1 cellular context compared by ENCODE assay signal in the genomic region with DNA sequence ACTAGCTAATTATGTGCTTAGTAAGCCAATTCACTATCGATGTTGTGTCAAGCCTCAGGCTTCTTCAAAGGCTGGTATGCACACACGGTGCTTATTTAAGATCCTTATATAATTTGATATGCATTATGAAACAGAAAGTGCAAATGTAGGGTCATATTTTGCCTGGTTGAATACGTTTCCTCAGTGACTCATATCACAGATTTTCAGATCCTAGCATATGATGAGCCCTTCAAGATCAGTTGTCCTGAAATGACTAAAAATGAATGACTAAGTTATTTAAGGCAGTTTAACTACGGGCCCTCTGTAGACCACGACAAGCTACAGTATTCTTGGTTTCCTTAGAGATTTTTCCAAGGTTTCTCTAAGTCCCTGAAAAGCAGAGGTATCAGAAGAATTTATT.
A peak's percentile ranks its signal among the peaks of the same experiment; 100 is the strongest.
TF ChIP-seq lines count a peak whose summit lies in the region.

No MANE protein-coding gene starts in this region.

TF ChIP-seq in GM12878, 131 proteins besides CTCF, POLR2A, EP300 and RAD21 (continued from another document):
- TF ChIP-seq, protein P1, sequence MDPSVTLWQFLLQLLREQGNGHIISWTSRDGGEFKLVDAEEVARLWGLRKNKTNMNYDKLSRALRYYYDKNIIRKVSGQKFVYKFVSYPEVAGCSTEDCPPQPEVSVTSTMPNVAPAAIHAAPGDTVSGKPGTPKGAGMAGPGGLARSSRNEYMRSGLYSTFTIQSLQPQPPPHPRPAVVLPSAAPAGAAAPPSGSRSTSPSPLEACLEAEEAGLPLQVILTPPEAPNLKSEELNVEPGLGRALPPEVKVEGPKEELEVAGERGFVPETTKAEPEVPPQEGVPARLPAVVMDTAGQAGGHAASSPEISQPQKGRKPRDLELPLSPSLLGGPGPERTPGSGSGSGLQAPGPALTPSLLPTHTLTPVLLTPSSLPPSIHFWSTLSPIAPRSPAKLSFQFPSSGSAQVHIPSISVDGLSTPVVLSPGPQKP (IDR thresholded peaks at IDR 0.05; ENCODE audit: low read depth, low read length) = no peak
- TF ChIP-seq ETV6 (conservative IDR thresholded peaks at IDR 0.05 in 1 of 2, IDR thresholded peaks at IDR 0.05 in 1 of 2; ENCODE audit: borderline replicate concordance in 1 of 2, low read depth in 1 of 2) (peak in 1 of 2 experiments; percentile 72; a peak in 2 of 4 replicates), BCL11A (IDR thresholded peaks at IDR 0.05; ENCODE audit: low read depth, low read length) (peak; percentile 79; the same call in 1 of the 2 replicates), IKZF2 (IDR thresholded peaks at IDR 0.05) (peak; percentile 69 to 79), TBL1XR1 (IDR thresholded peaks at IDR 0.05; ENCODE audit: low read depth, low read length) (peak; percentile 67; the same call in 1 of the 2 replicates), CHD2 (IDR thresholded peaks at IDR 0.05; ENCODE audit: borderline replicate concordance, low read depth, low read length) (no peak), SMC3 (IDR thresholded peaks at IDR 0.05; ENCODE audit: borderline replicate concordance, low read length) (no peak), IRF4 (IDR thresholded peaks at IDR 0.05; ENCODE audit: low read depth, low read length) (peak; percentile 97), GABPA (IDR thresholded peaks at IDR 0.05; ENCODE audit: low read depth) (peak; percentile 60), ZNF622 (IDR thresholded peaks at IDR 0.05) (no peak)
- TF ChIP-seq, protein P2, sequence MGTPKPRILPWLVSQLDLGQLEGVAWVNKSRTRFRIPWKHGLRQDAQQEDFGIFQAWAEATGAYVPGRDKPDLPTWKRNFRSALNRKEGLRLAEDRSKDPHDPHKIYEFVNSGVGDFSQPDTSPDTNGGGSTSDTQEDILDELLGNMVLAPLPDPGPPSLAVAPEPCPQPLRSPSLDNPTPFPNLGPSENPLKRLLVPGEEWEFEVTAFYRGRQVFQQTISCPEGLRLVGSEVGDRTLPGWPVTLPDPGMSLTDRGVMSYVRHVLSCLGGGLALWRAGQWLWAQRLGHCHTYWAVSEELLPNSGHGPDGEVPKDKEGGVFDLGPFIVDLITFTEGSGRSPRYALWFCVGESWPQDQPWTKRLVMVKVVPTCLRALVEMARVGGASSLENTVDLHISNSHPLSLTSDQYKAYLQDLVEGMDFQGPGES (IDR thresholded peaks at IDR 0.05) = no peak
- TF ChIP-seq, protein P3, sequence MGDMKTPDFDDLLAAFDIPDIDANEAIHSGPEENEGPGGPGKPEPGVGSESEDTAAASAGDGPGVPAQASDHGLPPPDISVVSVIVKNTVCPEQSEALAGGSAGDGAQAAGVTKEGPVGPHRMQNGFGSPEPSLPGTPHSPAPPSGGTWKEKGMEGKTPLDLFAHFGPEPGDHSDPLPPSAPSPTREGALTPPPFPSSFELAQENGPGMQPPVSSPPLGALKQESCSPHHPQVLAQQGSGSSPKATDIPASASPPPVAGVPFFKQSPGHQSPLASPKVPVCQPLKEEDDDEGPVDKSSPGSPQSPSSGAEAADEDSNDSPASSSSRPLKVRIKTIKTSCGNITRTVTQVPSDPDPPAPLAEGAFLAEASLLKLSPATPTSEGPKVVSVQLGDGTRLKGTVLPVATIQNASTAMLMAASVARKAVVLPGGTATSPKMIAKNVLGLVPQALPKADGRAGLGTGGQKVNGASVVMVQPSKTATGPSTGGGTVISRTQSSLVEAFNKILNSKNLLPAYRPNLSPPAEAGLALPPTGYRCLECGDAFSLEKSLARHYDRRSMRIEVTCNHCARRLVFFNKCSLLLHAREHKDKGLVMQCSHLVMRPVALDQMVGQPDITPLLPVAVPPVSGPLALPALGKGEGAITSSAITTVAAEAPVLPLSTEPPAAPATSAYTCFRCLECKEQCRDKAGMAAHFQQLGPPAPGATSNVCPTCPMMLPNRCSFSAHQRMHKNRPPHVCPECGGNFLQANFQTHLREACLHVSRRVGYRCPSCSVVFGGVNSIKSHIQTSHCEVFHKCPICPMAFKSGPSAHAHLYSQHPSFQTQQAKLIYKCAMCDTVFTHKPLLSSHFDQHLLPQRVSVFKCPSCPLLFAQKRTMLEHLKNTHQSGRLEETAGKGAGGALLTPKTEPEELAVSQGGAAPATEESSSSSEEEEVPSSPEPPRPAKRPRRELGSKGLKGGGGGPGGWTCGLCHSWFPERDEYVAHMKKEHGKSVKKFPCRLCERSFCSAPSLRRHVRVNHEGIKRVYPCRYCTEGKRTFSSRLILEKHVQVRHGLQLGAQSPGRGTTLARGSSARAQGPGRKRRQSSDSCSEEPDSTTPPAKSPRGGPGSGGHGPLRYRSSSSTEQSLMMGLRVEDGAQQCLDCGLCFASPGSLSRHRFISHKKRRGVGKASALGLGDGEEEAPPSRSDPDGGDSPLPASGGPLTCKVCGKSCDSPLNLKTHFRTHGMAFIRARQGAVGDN (IDR thresholded peaks at IDR 0.05) = no peak
